22 cellular contexts compared by ENCODE assay signal in genomic region chr20:57947421-57948176, GRCh38.
DNase-seq lines count a peak whose midpoint lies in the region; ATAC-seq and TF ChIP-seq lines count a peak whose summit lies in the region.
"Had no signal": no experiment of that assay in that cellular context is flagged by ENCODE, and none has a peak within 500 bp of the region (broad histone marks: within the 10 kb centered on the region; RNA-seq: fewer than 3 reads in every experiment).

No MANE protein-coding gene starts in this region.

- no peak for TF ChIP-seq POLR2A in breast epithelium (IDR thresholded peaks at IDR 0.05)

- peak; percentile 84 for ATAC-seq in SK-N-SH treated with all-trans-retinoic acid at 6 μM for 48 hours
- ATAC-seq in GM19397 (IDR thresholded peaks at IDR 0.05; ENCODE audit: unreplicated experiment) = no peak
- ATAC-seq: activated naive CD8-positive, alpha-beta T cell treated with anti-CD3 and anti-CD28 coated beads, Interleukin-2, amount 50 U/mL, for 24 hours; foreskin keratinocyte; stimulated activated naive CD8-positive, alpha-beta T cell treated with anti-CD3 and anti-CD28 coated beads, Interleukin-15, amount 100 ng/mL, for 72 hours had no signal

- peak in 1 of 2 donors; percentile 13 for TF ChIP-seq CTCF in fibroblast of lung (conservative IDR thresholded peaks at IDR 0.05 in 1 of 2, IDR thresholded peaks at IDR 0.05 in 1 of 2; ENCODE audit: low read depth in 1 of 2, low read length in 2 of 2)
- TF ChIP-seq CTCF in breast epithelium (IDR thresholded peaks at IDR 0.05) = no peak

- H3K27me3 ChIP-seq in fibroblast of lung (ENCODE audit: control insufficient read depth, insufficient read depth, low read length) (no peaks in the 10 kb centered on the region), breast epithelium (peaks cover 0 to 2% of the 10 kb centered on the region in 2 donors)
- H3K27me3 ChIP-seq: BLaER1 treated with 17β-estradiol and CSF1 and Interleukin-3, amounts not matched to agents 10 nM and 100 nM; SJSA1 had no signal

- no peaks in the 10 kb centered on the region for H3K79me2 ChIP-seq in fibroblast of lung (ENCODE audit: control insufficient read depth, insufficient read depth, low read length)

- H3K4me1 ChIP-seq in fibroblast of lung (ENCODE audit: control insufficient read depth, extremely low read depth, insufficient read depth, low read length) = no peaks in the 10 kb centered on the region
- H3K4me1 ChIP-seq in breast epithelium = no peaks in the 10 kb centered on the region
- H3K4me1 ChIP-seq: foreskin keratinocyte had no signal

- H3K9ac ChIP-seq in fibroblast of lung (ENCODE audit: insufficient read depth, low read length) = no peak overlapping the region
- H3K9ac ChIP-seq: BLaER1 treated with 17β-estradiol and CSF1 and Interleukin-3, amounts not matched to agents 10 nM and 100 nM had no signal

- peak; percentile 77 for DNase-seq in EL
- peak; percentile 13 to 92 for DNase-seq in fibroblast of lung (ENCODE audit: low read depth in 2 of 2)
- DNase-seq in posterior vena cava (ENCODE audit: low spot score) = peak; percentile 78
- DNase-seq in NCI-H187 treated with DMSO at 0.1 percent for 48 hours (lab: John Stamatoyannopoulos, UW) = no peak
- DNase-seq in breast epithelium (ENCODE audit: low spot score in 2 of 2) = no peak
- DNase-seq in HK-2 (ENCODE audit: unreplicated experiment) = no peak
- DNase-seq: activated CD4-positive, alpha-beta T cell treated with anti-CD3 and anti-CD28 coated beads, Interleukin-2, amount 50 U/mL, for 1 hour; activated naive CD8-positive, alpha-beta T cell treated with anti-CD3 and anti-CD28 coated beads, Interleukin-2, amount 50 U/mL, for 24 hours; activated T-cell treated with anti-CD3 and anti-CD28 coated beads, Interleukin-2, amount 50 U/mL, for 48 hours; dermis blood vessel endothelial cell; DMS153; foreskin keratinocyte; GOT3; mesendoderm; NCI-H1105 treated with DMSO at 0.1 percent for 48 hours; NCI-H2227 treated with DMSO at 0.1 percent for 48 hours; stimulated activated CD4-positive, alpha-beta T cell treated with anti-CD3 and anti-CD28 coated beads, Interleukin-12 subunit alpha, Interleukin-12 subunit beta, amount 100 ng/mL, for 4 hours; stimulated activated naive CD8-positive, alpha-beta T cell treated with anti-CD3 and anti-CD28 coated beads, Interleukin-15, amount 100 ng/mL, for 72 hours had no signal

- no peak overlapping the region for H3K4me2 ChIP-seq in fibroblast of lung (ENCODE audit: extremely low read depth, insufficient read depth, low read length)
- H3K4me2 ChIP-seq: BLaER1 treated with 17β-estradiol and CSF1 and Interleukin-3, amounts not matched to agents 10 nM and 100 nM had no signal

- H4K20me1 ChIP-seq in fibroblast of lung (ENCODE audit: control insufficient read depth, extremely low read depth, insufficient read depth, low read length) = no peaks in the 10 kb centered on the region
- H4K20me1 ChIP-seq: BLaER1 treated with 17β-estradiol and CSF1 and Interleukin-3, amounts not matched to agents 10 nM and 100 nM had no signal

- intact Hi-C loops in posterior vena cava (cut with DNase I) (no loop called here), breast epithelium (cut with DNase I; ENCODE audit: low total_unique reads) (no loop called here)

- H3K4me3 ChIP-seq in fibroblast of lung (replicated peaks in 1 of 4; ENCODE audit: control extremely low read depth in 1 of 4, insufficient read depth in 1 of 4, low read depth in 3 of 4, low read length in 4 of 4) (no peak overlapping the region), breast epithelium (no peak overlapping the region)
- H3K4me3 ChIP-seq: BLaER1 treated with 17β-estradiol and CSF1 and Interleukin-3, amounts not matched to agents 10 nM and 100 nM; SJSA1 had no signal

- H3K36me3 ChIP-seq in fibroblast of lung (ENCODE audit: control insufficient read depth, insufficient read depth, low read length) (no peaks in the 10 kb centered on the region), breast epithelium (no peaks in the 10 kb centered on the region)
- H3K36me3 ChIP-seq: BLaER1 treated with 17β-estradiol and CSF1 and Interleukin-3, amounts not matched to agents 10 nM and 100 nM; SJSA1 had no signal

- H3K27ac ChIP-seq in fibroblast of lung (ENCODE audit: insufficient read depth, low read length) (no peak overlapping the region), breast epithelium (peak overlapping the region in 1 of 2 donors; percentile 75)
- H3K27ac ChIP-seq: BLaER1 treated with 17β-estradiol and CSF1 and Interleukin-3, amounts not matched to agents 10 nM and 100 nM; foreskin keratinocyte; SJSA1 had no signal

- no peak overlapping the region for H2AFZ ChIP-seq in fibroblast of lung (ENCODE audit: low read length)

- H3K9me3 ChIP-seq in fibroblast of lung (ENCODE audit: control insufficient read depth, insufficient read depth, low read depth, low read length) (no peaks in the 10 kb centered on the region), breast epithelium (no peaks in the 10 kb centered on the region)
- H3K9me3 ChIP-seq: SJSA1 had no signal

TF ChIP-seq in SK-N-SH treated with all-trans-retinoic acid at 6 μM for 48 hours, 23 proteins besides CTCF, POLR2A, EP300 and RAD21:
- TF ChIP-seq CREB5 (CRISPR knock-in tag; IDR thresholded peaks at IDR 0.05; ENCODE audit: low read depth) = no peak
- TF ChIP-seq ESRRG (CRISPR knock-in tag; IDR thresholded peaks at IDR 0.05) = no peak
- TF ChIP-seq ZNF8 (CRISPR knock-in tag; IDR thresholded peaks at IDR 0.05) = no peak
- TF ChIP-seq ARNTL (CRISPR knock-in tag; IDR thresholded peaks at IDR 0.05; ENCODE audit: borderline replicate concordance, low read depth) = no peak
- no peak for TF ChIP-seq TOX (CRISPR knock-in tag; IDR thresholded peaks at IDR 0.05; ENCODE audit: borderline replicate concordance)
- no peak for TF ChIP-seq ZC3H10 (CRISPR knock-in tag; IDR thresholded peaks at IDR 0.05)
- no peak for TF ChIP-seq ZFP30 (CRISPR knock-in tag; IDR thresholded peaks at IDR 0.05)
- no peak for TF ChIP-seq OSR1 (CRISPR knock-in tag; IDR thresholded peaks at IDR 0.05)
- TF ChIP-seq CSDC2 (CRISPR knock-in tag; IDR thresholded peaks at IDR 0.05) = no peak
TF ChIP-seq in SK-N-SH treated with all-trans-retinoic acid at 6 μM for 48 hours: peak in this region for 0.

Comparison
In these comparisons a context has a peak if more than half of its experiments do, and no peak if none do; other contexts are left out.
1. DNase-seq: peak in EL (single experiment), fibroblast of lung (2 of 2) and posterior vena cava (single experiment); none in NCI-H187 treated with DMSO at 0.1 percent for 48 hours (single experiment), breast epithelium (0 of 2) and HK-2 (single experiment).